In the genomic region with DNA sequence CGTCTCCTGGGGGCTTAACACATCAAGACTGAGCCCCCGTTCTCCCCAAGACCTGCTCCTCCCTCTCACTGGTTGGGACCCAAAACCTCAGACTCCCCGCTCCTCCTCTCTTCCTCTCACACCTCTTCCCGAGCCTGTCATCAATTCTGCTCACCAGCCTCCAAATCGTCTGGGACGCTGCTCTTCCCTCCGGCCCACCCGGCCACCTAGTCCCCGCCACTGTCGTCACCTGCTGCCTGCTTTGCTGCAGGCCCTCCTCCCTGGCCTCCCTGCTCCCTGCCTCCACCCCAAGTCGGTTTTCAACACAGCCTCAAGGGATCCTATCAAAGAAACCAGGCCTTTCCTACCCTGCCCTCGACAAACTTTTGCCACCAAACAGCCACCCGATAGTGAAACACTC, we compare ENCODE assay signal across 12 cellular contexts. TPM values are rescaled to one million over a fixed set of nuclear protein-coding genes. Genes with fewer than 3 reads are reported as not detected.
DNase-seq lines count a peak whose midpoint lies in the region; ATAC-seq, FAIRE-seq and TF ChIP-seq lines count a peak whose summit lies in the region.
"Had no signal": no experiment of that assay in that cellular context is flagged by ENCODE, and none has a peak within 500 bp of the region (broad histone marks: within the 10 kb centered on the region; RNA-seq: fewer than 3 reads in every experiment).

No MANE protein-coding gene starts in this region.

- POLR2A ChIA-PET in HepG2 (lab: Yijun Ruan, JAX), result no interaction called here

- H3K4me1 Mint-ChIP-seq in T-helper 17 cell, result peaks cover 51% of the 10 kb centered on the region
- peaks cover 54 to 59% of the 10 kb centered on the region in 2 donors for H3K4me1 Mint-ChIP-seq in immature natural killer cell

- no peak for TF ChIP-seq RAD21 in HepG2 (CRISPR knock-in tag; IDR thresholded peaks at IDR 0.05)

- in situ Hi-C loops in HepG2 (cut with HindIII; ENCODE audit: extremely low pct_ligation_motif_present, low pct_unique_long_range_greater_than_20kb), result no loop called here

- H3K79me2 ChIP-seq in HepG2 (ENCODE audit: insufficient read depth, low read length), result no peaks in the 10 kb centered on the region

- H3K4me2 ChIP-seq in HepG2 (ENCODE audit: low read depth, low read length), result peak overlapping the region; percentile 73

- no peaks in the 10 kb centered on the region for H3K36me3 ChIP-seq in HepG2 (replicated peaks in 1 of 2; ENCODE audit: control insufficient read depth in 1 of 2, insufficient read depth in 2 of 2, low read length in 2 of 2)
- no peaks in the 10 kb centered on the region for H3K36me3 ChIP-seq in right lobe of liver
- H3K36me3 ChIP-seq: BE2C had no signal

- ATAC-seq in HepG2 (no peak), right lobe of liver (no peak), T-helper 17 cell (no peak), HG03460 (IDR thresholded peaks at IDR 0.05; ENCODE audit: unreplicated experiment) (no peak)

- H3K27me3 ChIP-seq in HepG2 (ENCODE audit: control insufficient read depth in 1 of 2, insufficient read depth in 2 of 2, low read length in 2 of 2) (peaks cover 0 to 14% of the 10 kb centered on the region in 2 experiments; a peak in 1 of 5 replicates), right lobe of liver (no peaks in the 10 kb centered on the region)
- H3K27me3 ChIP-seq: BE2C had no signal

- H3K36me3 Mint-ChIP-seq in T-helper 17 cell (ENCODE audit: low read depth), result peaks cover 3% of the 10 kb centered on the region
- peaks cover 0 to 7% (median 5%) of the 10 kb centered on the region in 3 donors for H3K36me3 Mint-ChIP-seq in immature natural killer cell

- TF ChIP-seq CTCF in HepG2 (CRISPR knock-in tag; IDR thresholded peaks at IDR 0.05) (no peak), right lobe of liver (IDR thresholded peaks at IDR 0.05) (no peak)

- FAIRE-seq in HepG2 (lab: Jason Lieb, UNC), result no peak

- intact Hi-C loops in HepG2 (cut with micrococcal nuclease; ENCODE audit: unreplicated experiment), result no loop called here
- intact Hi-C loops in right lobe of liver (cut with DNase I), result no loop called here

- no peaks in the 10 kb centered on the region for H4K20me1 ChIP-seq in HepG2 (ENCODE audit: insufficient read depth, low read length)

- H2AFZ ChIP-seq in HepG2 (ENCODE audit: low read length), result no peak overlapping the region

- H3K4me1 ChIP-seq in HepG2 (ENCODE audit: insufficient read depth, low read length), result peaks cover 82% of the 10 kb centered on the region
- H3K4me1 ChIP-seq in right lobe of liver, result peaks cover 0 to 7% (median 2%) of the 10 kb centered on the region in 4 donors
- H3K4me1 ChIP-seq: BE2C had no signal

- BruUV-seq in HepG2 (replicated peaks; lab: Mats Ljungman, UMichigan), result no TSS peak

- no peak overlapping the region for H3K9ac ChIP-seq in HepG2 (ENCODE audit: insufficient read depth, low read depth, low read length)

- no peaks in the 10 kb centered on the region for H3K27me3 Mint-ChIP-seq in T-helper 17 cell
- peaks cover 10 to 19% (median 12%) of the 10 kb centered on the region in 3 donors for H3K27me3 Mint-ChIP-seq in immature natural killer cell (ENCODE audit: low read depth in 3 of 3)

- peak overlapping the region; percentile 95 for H3K27ac Mint-ChIP-seq in T-helper 17 cell
- peak overlapping the region; percentile 94 to 99 (median 96) for H3K27ac Mint-ChIP-seq in immature natural killer cell

- TF ChIP-seq POLR2A in HepG2 (IDR thresholded peaks at IDR 0.05; ENCODE audit: insufficient read depth in 1 of 2, low read depth in 2 of 2, low read length in 2 of 2) (no peak), right lobe of liver (IDR thresholded peaks at IDR 0.05) (no peak)

- no peaks in the 10 kb centered on the region for H3K9me3 Mint-ChIP-seq in immature natural killer cell

- H3K27ac ChIP-seq in HepG2 (ENCODE audit: extremely low read length, insufficient read depth, low read length) (no peak overlapping the region), right lobe of liver (no peak overlapping the region)

- H3K4me3 ChIP-seq in HepG2 (replicated peaks in 1 of 3; ENCODE audit: insufficient read depth in 1 of 3, low read depth in 2 of 3, low read length in 3 of 3) (peak overlapping the region in 1 of 3 experiments; percentile 1; a peak in 1 of 6 replicates), right lobe of liver (no peak overlapping the region)

- H3K9me3 ChIP-seq in HepG2 (ENCODE audit: low read length) (no peaks in the 10 kb centered on the region), right lobe of liver (no peaks in the 10 kb centered on the region), T-helper 17 cell (ENCODE audit: control insufficient read depth, low read length, poor library complexity, severe bottlenecking) (no peaks in the 10 kb centered on the region)
- H3K9me3 ChIP-seq: BE2C had no signal

- H3K4me3 Mint-ChIP-seq in T-helper 17 cell (peak overlapping the region; percentile 96), immature natural killer cell (peak overlapping the region; percentile 81 to 92 (median 91))

- TF ChIP-seq EP300 in HepG2 (IDR thresholded peaks at IDR 0.05; ENCODE audit: low read depth in 2 of 2, low read length in 2 of 2) (no peak), HepG2 (CRISPR knock-in tag; IDR thresholded peaks at IDR 0.05; ENCODE audit: borderline replicate concordance) (no peak)

- WGBS in HepG2 (ENCODE audit: low lambda C conversion rate), result 70% methylated on average over 13 of the region's 13 CpGs
- WGBS in right lobe of liver (ENCODE audit: insufficient coverage, low coverage, low lambda C conversion rate, missing lambda C conversion rate), result 64% methylated on average over 7 of the region's 13 CpGs

- DNase-seq in HepG2 (ENCODE audit: low spot score), result no peak
- no peak for DNase-seq in right lobe of liver
- no peak for DNase-seq in T-helper 17 cell
- no peak for DNase-seq in immature natural killer cell
- DNase-seq in NCI-H187 (lab: John Stamatoyannopoulos, UW), result no peak
- DNase-seq in NCI-H2029 (lab: John Stamatoyannopoulos, UW), result no peak
- no peak for DNase-seq in C1 segment of cervical spinal cord (lab: John Stamatoyannopoulos, UW)
- DNase-seq: BE2C; effector CD8-positive, alpha-beta T cell; posterior cingulate gyrus; stimulated activated CD4-positive, alpha-beta T cell treated with anti-CD3 and anti-CD28 coated beads, Interleukin-1b, Interleukin-23, amount 100 ng/mL, for 48 hours had no signal

- CTCF ChIA-PET in HepG2 (lab: Yijun Ruan, JAX; ENCODE audit: low intra/inter-chr PET ratio, low total read pairs), result no interaction called here

RNA-seq across cellular contexts. Expression of a gene that starts 3.1 kb away (rescaled TPM):
- total RNA-seq in HepG2 (2016; rRNA removed; fragmentation: Illumina TruSeq; extraction: Trizol) (1.0 and 1.1 TPM in 2 replicates), right lobe of liver (10 to 100 TPM in 4 of 6 experiments, 1 to 10 TPM in 2; 5.6 to 14.4 (median 10.2) TPM), T-helper 17 cell (100 to 1,000 TPM; 139 to 150 TPM)
- 0.35 and 1.1 TPM in 2 replicates for total RNA-seq in HepG2 (2016; cell fraction: cytosol; rRNA removed; fragmentation: Illumina TruSeq; extraction: Trizol; ENCODE audit: low read depth)
- 0.55 and 0.80 TPM in 2 replicates for total RNA-seq in HepG2 (2016; cell fraction: insoluble cytoplasmic fraction; rRNA removed; fragmentation: Illumina TruSeq; extraction: Trizol)
- total RNA-seq in HepG2 (2016; cell fraction: membrane; rRNA removed; fragmentation: Illumina TruSeq; extraction: Trizol), result 1.4 and 1.9 TPM in 2 replicates
- 0.56 and 1.6 TPM in 2 replicates for total RNA-seq in HepG2 (2016; cell fraction: nucleus; rRNA removed; fragmentation: Illumina TruSeq; extraction: Trizol)
- polyA plus RNA-seq in HepG2 (2011; rRNA removed) (11.7 and 19.8 TPM in 2 replicates), immature natural killer cell (100 to 1,000 TPM; 235 to 361 (median 286) TPM)
- polyA plus RNA-seq in HepG2 (2011; cell fraction: cytosol; rRNA removed), result 15.3 and 15.7 TPM in 2 replicates
- 37.0 and 46.6 TPM in 2 replicates for polyA plus RNA-seq in HepG2 (2011; cell fraction: nucleus; rRNA removed)
- 14.5 and 20.0 TPM in 2 replicates for polyA plus RNA-seq in HepG2 (2012)
- polyA plus RNA-seq in HepG2 (2016; cell fraction: cytosol; fragmentation: Illumina TruSeq; extraction: Trizol; ENCODE audit: low read depth), result 0.79 and 0.97 TPM in 2 replicates
- polyA plus RNA-seq in HepG2 (2016; cell fraction: insoluble cytoplasmic fraction; fragmentation: Illumina TruSeq; extraction: Trizol; ENCODE audit: low read depth), result 0.81 and 0.93 TPM in 2 replicates
- 1.1 and 1.3 TPM in 2 replicates for polyA plus RNA-seq in HepG2 (2016; cell fraction: membrane; fragmentation: Illumina TruSeq; extraction: Trizol; ENCODE audit: low read depth)
- polyA plus RNA-seq in HepG2 (2016; cell fraction: nucleus; fragmentation: Illumina TruSeq; extraction: Trizol; ENCODE audit: insufficient read depth, low read depth), result 1.3 and 4.5 TPM in 2 replicates
- 0.77 and 12.5 TPM in 2 replicates for polyA minus RNA-seq in HepG2 (2011; rRNA and poly(A)+ RNA removed; ENCODE audit: low replicate concordance)
- polyA minus RNA-seq in HepG2 (2011; cell fraction: cytosol; rRNA and poly(A)+ RNA removed), result 3.2 and 6.1 TPM in 2 replicates
- polyA minus RNA-seq in HepG2 (2011; cell fraction: nucleus; rRNA and poly(A)+ RNA removed), result 6.1 and 9.8 TPM in 2 replicates

RNA-seq across cellular contexts. Expression of a gene that starts 36.2 kb away (rescaled TPM):
- total RNA-seq in HepG2 (2016; rRNA removed; fragmentation: Illumina TruSeq; extraction: Trizol) (28.9 and 35.2 TPM in 2 replicates), right lobe of liver (10 to 100 TPM in 5 of 6 experiments, 1 to 10 TPM in 1; 9.0 to 27.8 (median 14.2) TPM), T-helper 17 cell (under 1 TPM; 0.12 to 0.31 TPM)
- 3.9 and 4.1 TPM in 2 replicates for total RNA-seq in HepG2 (2016; cell fraction: cytosol; rRNA removed; fragmentation: Illumina TruSeq; extraction: Trizol; ENCODE audit: low read depth)
- 24.8 and 36.0 TPM in 2 replicates for total RNA-seq in HepG2 (2016; cell fraction: insoluble cytoplasmic fraction; rRNA removed; fragmentation: Illumina TruSeq; extraction: Trizol)
- total RNA-seq in HepG2 (2016; cell fraction: membrane; rRNA removed; fragmentation: Illumina TruSeq; extraction: Trizol), result 11.9 and 12.5 TPM in 2 replicates
- total RNA-seq in HepG2 (2016; cell fraction: nucleus; rRNA removed; fragmentation: Illumina TruSeq; extraction: Trizol), result 17.8 and 21.3 TPM in 2 replicates
- polyA plus RNA-seq in HepG2 (2011; rRNA removed) (55.8 and 92.3 TPM in 2 replicates), immature natural killer cell (under 1 TPM in 2 of 3 donors, not detected in 1; 0.13 to 0.36 TPM)
- 52.6 and 75.1 TPM in 2 replicates for polyA plus RNA-seq in HepG2 (2011; cell fraction: cytosol; rRNA removed)
- polyA plus RNA-seq in HepG2 (2011; cell fraction: nucleus; rRNA removed), result 203 and 227 TPM in 2 replicates
- 46.8 and 57.2 TPM in 2 replicates for polyA plus RNA-seq in HepG2 (2012)
- 3.0 TPM in 2 replicates for polyA plus RNA-seq in HepG2 (2016; cell fraction: cytosol; fragmentation: Illumina TruSeq; extraction: Trizol; ENCODE audit: low read depth)
- polyA plus RNA-seq in HepG2 (2016; cell fraction: insoluble cytoplasmic fraction; fragmentation: Illumina TruSeq; extraction: Trizol; ENCODE audit: low read depth), result 28.5 and 30.3 TPM in 2 replicates
- polyA plus RNA-seq in HepG2 (2016; cell fraction: membrane; fragmentation: Illumina TruSeq; extraction: Trizol; ENCODE audit: low read depth), result 9.1 and 9.4 TPM in 2 replicates
- polyA plus RNA-seq in HepG2 (2016; cell fraction: nucleus; fragmentation: Illumina TruSeq; extraction: Trizol; ENCODE audit: insufficient read depth, low read depth), result 42.1 and 44.8 TPM in 2 replicates
- 15.9 and 164 TPM in 2 replicates for polyA minus RNA-seq in HepG2 (2011; rRNA and poly(A)+ RNA removed; ENCODE audit: low replicate concordance)
- 61.5 and 72.6 TPM in 2 replicates for polyA minus RNA-seq in HepG2 (2011; cell fraction: cytosol; rRNA and poly(A)+ RNA removed)
- 31.9 and 42.5 TPM in 2 replicates for polyA minus RNA-seq in HepG2 (2011; cell fraction: nucleus; rRNA and poly(A)+ RNA removed)

RNA-seq across cellular contexts. Expression of a gene that starts 55.8 kb away (rescaled TPM):
- total RNA-seq in HepG2 (2016; rRNA removed; fragmentation: Illumina TruSeq; extraction: Trizol), result not detected in 2 replicates
- not detected in 2 replicates for total RNA-seq in HepG2 (2016; cell fraction: cytosol; rRNA removed; fragmentation: Illumina TruSeq; extraction: Trizol; ENCODE audit: low read depth)
- not detected in 2 replicates for total RNA-seq in HepG2 (2016; cell fraction: insoluble cytoplasmic fraction; rRNA removed; fragmentation: Illumina TruSeq; extraction: Trizol)
- total RNA-seq in HepG2 (2016; cell fraction: membrane; rRNA removed; fragmentation: Illumina TruSeq; extraction: Trizol), result not detected in 2 replicates
- total RNA-seq in HepG2 (2016; cell fraction: nucleus; rRNA removed; fragmentation: Illumina TruSeq; extraction: Trizol), result not detected in 2 replicates
- polyA plus RNA-seq in HepG2 (2011; rRNA removed), result 0.01 TPM in 1 of 2 replicates, not detected in the other
- polyA plus RNA-seq in HepG2 (2011; cell fraction: cytosol; rRNA removed), result not detected in 2 replicates
- polyA plus RNA-seq in HepG2 (2011; cell fraction: nucleus; rRNA removed), result 0.03 TPM in 2 replicates
- polyA plus RNA-seq in HepG2 (2012), result 0.01 and 0.09 TPM in 2 replicates
- not detected in 2 replicates for polyA plus RNA-seq in HepG2 (2016; cell fraction: cytosol; fragmentation: Illumina TruSeq; extraction: Trizol; ENCODE audit: low read depth)
- not detected in 2 replicates for polyA plus RNA-seq in HepG2 (2016; cell fraction: insoluble cytoplasmic fraction; fragmentation: Illumina TruSeq; extraction: Trizol; ENCODE audit: low read depth)
- polyA plus RNA-seq in HepG2 (2016; cell fraction: membrane; fragmentation: Illumina TruSeq; extraction: Trizol; ENCODE audit: low read depth), result not detected in 2 replicates
- polyA plus RNA-seq in HepG2 (2016; cell fraction: nucleus; fragmentation: Illumina TruSeq; extraction: Trizol; ENCODE audit: insufficient read depth, low read depth), result not detected in 2 replicates
- 0.47 TPM in 1 of 2 replicates, not detected in the other for polyA minus RNA-seq in HepG2 (2011; rRNA and poly(A)+ RNA removed; ENCODE audit: low replicate concordance)
- polyA minus RNA-seq in HepG2 (2011; cell fraction: cytosol; rRNA and poly(A)+ RNA removed), result not detected in 2 replicates
- polyA minus RNA-seq in HepG2 (2011; cell fraction: nucleus; rRNA and poly(A)+ RNA removed), result not detected in 2 replicates
- under 1 TPM; 0.07 to 0.93 (median 0.49) TPM for total RNA-seq in right lobe of liver
- under 1 TPM; 0.10 to 0.12 TPM for total RNA-seq in T-helper 17 cell
- polyA plus RNA-seq in immature natural killer cell, result under 1 TPM in 1 of 3 donors, not detected in 2; 0.04 TPM

Comparison
In these comparisons a context has a peak if more than half of its experiments do, and no peak if none do; other contexts are left out.
1. RNA of a gene that starts 3.1 kb away (total RNA-seq): 139 to 150 TPM in T-helper 17 cell; 5.6 to 14.4 TPM in right lobe of liver and 0.35 to 1.9 TPM in HepG2; every median in the first group is over 4 times any median in the second.